ENCODE assay signal across 20 cellular contexts in genomic region chr19:38720559-38721236, GRCh38. TPM values are rescaled to one million over a fixed set of nuclear protein-coding genes. Genes with fewer than 3 reads are reported as not detected.
DNase-seq lines count a peak whose midpoint lies in the region; ATAC-seq, FAIRE-seq and TF ChIP-seq lines count a peak whose summit lies in the region.
"Had no signal": no experiment of that assay in that cellular context is flagged by ENCODE, and none has a peak within 500 bp of the region (broad histone marks: within the 10 kb centered on the region; RNA-seq: fewer than 3 reads in every experiment).

No MANE protein-coding gene starts in this region.

- no peak for TF ChIP-seq RAD21 in IMR-90 (IDR thresholded peaks at IDR 0.05; ENCODE audit: low read length)

- H3K79me1 ChIP-seq in IMR-90 (ENCODE audit: low read depth in 1 of 2, low read length in 2 of 2): peaks cover 45 to 83% of the 10 kb centered on the region in 2 experiments

- H4K5ac ChIP-seq in IMR-90 (ENCODE audit: low read depth, low read length): no peak overlapping the region

- no peak overlapping the region for H4K91ac ChIP-seq in IMR-90 (ENCODE audit: insufficient read depth, low read depth, low read length)

- H3K23ac ChIP-seq in IMR-90 (ENCODE audit: low read depth, low read length): no peak overlapping the region

- intact Hi-C loops in IMR-90 (cut with micrococcal nuclease): no loop called here
- intact Hi-C loops in mucosa of descending colon (cut with DNase I, micrococcal nuclease): no loop called here

- no TSS peak for BruUV-seq in IMR-90 (replicated peaks; lab: Mats Ljungman, UMichigan)

- H3K4me2 ChIP-seq in IMR-90 (ENCODE audit: low read depth, low read length): no peak overlapping the region

- ATAC-seq in IMR-90 (ENCODE audit: low read depth) (no peak), thoracic aorta (ENCODE audit: insufficient number of reproducible peaks, low FRiP score, low read depth) (no peak), mucosa of descending colon (no peak), GM19395 (IDR thresholded peaks at IDR 0.05; ENCODE audit: unreplicated experiment) (no peak)

- H2BK5ac ChIP-seq in IMR-90 (ENCODE audit: low read depth, low read length, poor library complexity, severe bottlenecking): no peak overlapping the region

- H4K20me1 ChIP-seq in IMR-90 (ENCODE audit: insufficient read depth, low read length): peaks cover 40% of the 10 kb centered on the region

- H3K4me1 ChIP-seq in IMR-90 (ENCODE audit: control insufficient read depth, insufficient read depth, low read length): peaks cover 7% of the 10 kb centered on the region; the same call in 1 of the 2 replicates
- peaks cover 56% of the 10 kb centered on the region for H3K4me1 ChIP-seq in mucosa of stomach (ENCODE audit: control insufficient read depth, insufficient read depth, low read length)
- peaks cover 24 to 47% of the 10 kb centered on the region in 2 donors for H3K4me1 ChIP-seq in thoracic aorta (ENCODE audit: control insufficient read depth in 1 of 2, low read depth in 2 of 2)
- no peaks in the 10 kb centered on the region for H3K4me1 ChIP-seq in mucosa of descending colon (ENCODE audit: low read depth)

- H2BK20ac ChIP-seq in IMR-90 (ENCODE audit: low read depth, low read length): no peak overlapping the region

- 80% methylated on average over 2 of the region's 15 CpGs; no CpG with 5 or more reads in 1 of the 2 experiments for WGBS in IMR-90 (ENCODE audit: extremely low coverage in 2 of 2, insufficient read length in 1 of 2), 2 experiments

- no peak overlapping the region for H3K27ac ChIP-seq in IMR-90 (ENCODE audit: insufficient read depth, low read length)
- peak overlapping the region; percentile 99 for H3K27ac ChIP-seq in caudate nucleus (ENCODE audit: low read depth, low read length)
- peak overlapping the region; percentile 84 to 93 for H3K27ac ChIP-seq in thoracic aorta
- H3K27ac ChIP-seq: neutrophil had no signal

- in situ Hi-C loops in IMR-90 (cut with MboI; ENCODE audit: low sequenced_read_pairs): no loop called here

- H3K36me3 ChIP-seq in IMR-90 (ENCODE audit: control insufficient read depth, insufficient read depth, low read length) (peaks cover 93% of the 10 kb centered on the region), mucosa of stomach (ENCODE audit: control insufficient read depth, insufficient read depth, low read length) (peaks cover 62% of the 10 kb centered on the region), thoracic aorta (peaks cover 97% of the 10 kb centered on the region), mucosa of descending colon (ENCODE audit: low read depth) (peaks cover 18% of the 10 kb centered on the region)

- no peak for FAIRE-seq in HTR-8/SVneo (lab: Jason Lieb, UNC)
- FAIRE-seq: frontal cortex, G401.6, keratinocyte had no signal

- H2AK9ac ChIP-seq in IMR-90 (replicated peaks; ENCODE audit: low read depth, low read length, poor library complexity): peak overlapping the region; percentile 19

- no peak overlapping the region for H2BK120ac ChIP-seq in IMR-90 (ENCODE audit: low read depth, low read length)

- no peaks in the 10 kb centered on the region for H3K9me3 ChIP-seq in IMR-90 (ENCODE audit: control insufficient read depth, insufficient read depth, low read length)
- no peaks in the 10 kb centered on the region for H3K9me3 ChIP-seq in mucosa of stomach (ENCODE audit: control insufficient read depth, low read length)
- H3K9me3 ChIP-seq in thoracic aorta: no peaks in the 10 kb centered on the region
- no peaks in the 10 kb centered on the region for H3K9me3 ChIP-seq in mucosa of descending colon
- H3K9me3 ChIP-seq: neutrophil had no signal

- no peak overlapping the region for H3K4me3 ChIP-seq in IMR-90 (ENCODE audit: insufficient read depth, low read depth, low read length)
- no peak overlapping the region for H3K4me3 ChIP-seq in mucosa of stomach (ENCODE audit: low read length)
- H3K4me3 ChIP-seq in thoracic aorta: no peak overlapping the region
- H3K4me3 ChIP-seq in mucosa of descending colon: no peak overlapping the region

- H3K27me3 ChIP-seq in IMR-90 (ENCODE audit: control insufficient read depth, insufficient read depth, low read length) (no peaks in the 10 kb centered on the region), mucosa of stomach (ENCODE audit: control insufficient read depth, insufficient read depth, low read length) (no peaks in the 10 kb centered on the region), thoracic aorta (replicated peaks; ENCODE audit: insufficient read depth) (no peaks in the 10 kb centered on the region)
- H3K27me3 ChIP-seq: neutrophil had no signal

- no peak overlapping the region for H4K8ac ChIP-seq in IMR-90 (ENCODE audit: low read depth in 2 of 2, low read length in 2 of 2)

- CTCF ChIA-PET in IMR-90 (lab: Yijun Ruan, JAX): no interaction called here

- H3K9me1 ChIP-seq in IMR-90 (ENCODE audit: insufficient read depth, low read length): peaks cover 9% of the 10 kb centered on the region; the same call in 1 of the 2 replicates

- H3K9ac ChIP-seq in IMR-90 (ENCODE audit: low read depth, low read length): no peak overlapping the region
- peak overlapping the region; percentile 66 for H3K9ac ChIP-seq in mucosa of stomach (ENCODE audit: low read length)

- H2AFZ ChIP-seq in IMR-90 (replicated peaks; ENCODE audit: low read length, poor library complexity): peak overlapping the region; percentile 65

- H3K14ac ChIP-seq in IMR-90 (replicated peaks; ENCODE audit: low read depth, low read length): no peak overlapping the region

- no peak overlapping the region for H3K18ac ChIP-seq in IMR-90 (ENCODE audit: low read depth, low read length)

- TF ChIP-seq POLR2A in IMR-90 (IDR thresholded peaks at IDR 0.05; ENCODE audit: low read depth, low read length): no peak

- TF ChIP-seq CTCF in IMR-90 (conservative IDR thresholded peaks at IDR 0.05; ENCODE audit: low read depth, low read length) (no peak), thoracic aorta (IDR thresholded peaks at IDR 0.05) (no peak), mucosa of descending colon (IDR thresholded peaks at IDR 0.05) (no peak)

- H3K56ac ChIP-seq in IMR-90 (ENCODE audit: extremely low read depth, insufficient read depth, low read length): no peak overlapping the region

- H3K4ac ChIP-seq in IMR-90 (ENCODE audit: low read depth, low read length): no peak overlapping the region

- dilution Hi-C loops in IMR-90 (cut with HindIII; ENCODE audit: low sequenced_read_pairs, unreplicated experiment): no loop called here

- no peak for DNase-seq in IMR-90
- DNase-seq in caudate nucleus (lab: John Stamatoyannopoulos, UW): no peak
- DNase-seq in thoracic aorta (ENCODE audit: low spot score): no peak
- no peak for DNase-seq in stimulated activated CD4-positive, alpha-beta T cell treated with anti-CD3 and anti-CD28 coated beads, Interleukin-4, amount 100 ng/mL, for 4 hours
- DNase-seq in HTR-8/SVneo (ENCODE audit: insufficient read length, low spot score): no peak
- no peak for DNase-seq in mucosa of descending colon
- DNase-seq: activated CD4-positive, alpha-beta T cell treated with anti-CD3 and anti-CD28 coated beads, Interleukin-2, amount 50 U/mL, for 4 hours; CD4-positive, alpha-beta memory T cell; effector memory CD4-positive, alpha-beta T cell; HCEC 1CT; NCI-H2107; NCI-H82; SHP77; stimulated activated CD4-positive, alpha-beta T cell treated with anti-CD3 and anti-CD28 coated beads, Interleukin-12 subunit alpha, Interleukin-12 subunit beta, amount 100 ng/mL, for 4 hours had no signal

- POLR2A ChIA-PET in IMR-90 (lab: Charles Lee; ENCODE audit: unreplicated experiment): no interaction called here

- no peak overlapping the region for H2AK5ac ChIP-seq in IMR-90 (ENCODE audit: low read depth, low read length)

- H2BK15ac ChIP-seq in IMR-90 (ENCODE audit: low read depth, low read length): no peak overlapping the region

TF ChIP-seq in IMR-90, 13 proteins besides CTCF, POLR2A, EP300 and RAD21 (continues in another document):
- TF ChIP-seq USF2 (IDR thresholded peaks at IDR 0.05; ENCODE audit: low read depth, low read length) (no peak), MXI1 (IDR thresholded peaks at IDR 0.05; ENCODE audit: borderline replicate concordance, low read depth, low read length) (no peak), CHD1 (IDR thresholded peaks at IDR 0.05; ENCODE audit: low read depth, low read length) (no peak), ELK1 (IDR thresholded peaks at IDR 0.05; ENCODE audit: borderline replicate concordance, low read depth, low read length) (no peak), MAFK (IDR thresholded peaks at IDR 0.05; ENCODE audit: low read depth, low read length) (no peak), CEBPB (IDR thresholded peaks at IDR 0.05; ENCODE audit: low read depth, low read length) (no peak), BHLHE40 (IDR thresholded peaks at IDR 0.05; ENCODE audit: low read depth, low read length) (no peak), RCOR1 (IDR thresholded peaks at IDR 0.05; ENCODE audit: insufficient replicate concordance, low read length) (no peak), NFE2L2 (IDR thresholded peaks at IDR 0.05; ENCODE audit: low read depth, low read length) (no peak)

RNA-seq across cellular contexts. Expression of gene CAPN12, which starts 23.6 kb away (rescaled TPM):
- total RNA-seq in IMR-90 (2012; rRNA removed): 0.18 TPM in 1 of 2 replicates, not detected in the other
- 0.97 and 0.99 TPM in 2 replicates for polyA plus RNA-seq in IMR-90 (2012; rRNA removed)
- polyA plus RNA-seq in IMR-90 (2012; cell fraction: cytosol; rRNA removed): 0.27 and 0.67 TPM in 2 replicates
- 8.4 and 12.7 TPM in 2 replicates for polyA plus RNA-seq in IMR-90 (2012; cell fraction: nucleus; rRNA removed; ENCODE audit: low replicate concordance)
- total RNA-seq in thoracic aorta: 1 to 10 TPM in 1 of 2 donors, under 1 TPM in 1; 0.81 to 2.1 TPM
- 10 to 100 TPM in 2 of 3 donors, 1 to 10 TPM in 1; 3.1 to 15.9 (median 14.9) TPM for total RNA-seq in mucosa of descending colon

RNA-seq across cellular contexts. Expression of gene LGALS7, which starts 52.6 kb away (rescaled TPM):
- not detected in 2 replicates for total RNA-seq in IMR-90 (2012; rRNA removed)
- not detected in 2 replicates for polyA plus RNA-seq in IMR-90 (2012; rRNA removed)
- not detected in 2 replicates for polyA plus RNA-seq in IMR-90 (2012; cell fraction: cytosol; rRNA removed)
- not detected in 2 replicates for polyA plus RNA-seq in IMR-90 (2012; cell fraction: nucleus; rRNA removed; ENCODE audit: low replicate concordance)
- not detected for total RNA-seq in thoracic aorta
- total RNA-seq in mucosa of descending colon: not detected
- total RNA-seq: CD4-positive, alpha-beta memory T cell; frontal cortex had no signal
- polyA plus RNA-seq: CD4-positive, alpha-beta memory T cell had no signal
